1 cellular context compared by ENCODE assay signal in the genomic region with DNA sequence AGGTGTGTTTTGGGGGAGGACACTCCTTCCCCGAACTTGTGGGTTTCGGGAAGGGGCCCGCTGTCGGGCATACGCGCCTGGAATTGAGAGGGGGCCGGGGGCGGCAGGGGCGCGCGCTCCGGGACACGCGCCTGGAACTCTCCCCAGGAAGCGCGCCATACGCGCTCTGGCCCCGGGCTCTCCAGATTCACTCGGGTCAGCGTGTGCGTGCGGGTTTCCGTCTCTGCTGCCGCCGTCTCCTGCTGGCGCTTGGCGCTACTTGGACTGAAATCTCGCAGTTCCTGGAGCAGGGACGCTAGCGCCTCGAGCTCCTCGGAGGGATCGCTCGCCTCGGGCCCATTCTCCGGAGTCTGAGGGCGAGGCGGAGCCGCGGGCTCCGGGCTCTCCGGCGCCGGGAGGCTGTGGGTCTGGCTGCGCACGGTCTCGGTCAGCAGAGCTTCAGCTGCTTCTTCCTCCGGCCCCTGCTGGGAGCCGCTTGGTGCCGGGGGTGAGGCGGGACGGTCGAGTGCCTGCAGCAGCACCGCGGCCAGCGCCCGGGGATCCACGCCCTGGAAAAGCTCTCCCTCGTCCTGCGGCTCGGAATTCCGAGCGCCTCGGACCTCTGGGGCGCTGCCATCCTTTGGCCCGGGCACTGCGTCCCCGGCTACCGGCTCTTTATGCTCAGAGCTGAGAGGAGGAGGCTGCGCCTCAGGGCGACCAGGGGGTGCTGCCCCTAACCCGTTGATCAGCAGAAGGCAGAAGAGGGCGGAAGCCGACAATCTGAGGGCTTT.
A peak's percentile ranks its signal among the peaks of the same experiment; 100 is the strongest.
TF ChIP-seq lines count a peak whose summit lies in the region.

No MANE protein-coding gene starts in this region.

TF ChIP-seq in WTC11, 78 proteins besides CTCF, POLR2A, EP300 and RAD21 (continued from another document):
- TF ChIP-seq, protein P1, sequence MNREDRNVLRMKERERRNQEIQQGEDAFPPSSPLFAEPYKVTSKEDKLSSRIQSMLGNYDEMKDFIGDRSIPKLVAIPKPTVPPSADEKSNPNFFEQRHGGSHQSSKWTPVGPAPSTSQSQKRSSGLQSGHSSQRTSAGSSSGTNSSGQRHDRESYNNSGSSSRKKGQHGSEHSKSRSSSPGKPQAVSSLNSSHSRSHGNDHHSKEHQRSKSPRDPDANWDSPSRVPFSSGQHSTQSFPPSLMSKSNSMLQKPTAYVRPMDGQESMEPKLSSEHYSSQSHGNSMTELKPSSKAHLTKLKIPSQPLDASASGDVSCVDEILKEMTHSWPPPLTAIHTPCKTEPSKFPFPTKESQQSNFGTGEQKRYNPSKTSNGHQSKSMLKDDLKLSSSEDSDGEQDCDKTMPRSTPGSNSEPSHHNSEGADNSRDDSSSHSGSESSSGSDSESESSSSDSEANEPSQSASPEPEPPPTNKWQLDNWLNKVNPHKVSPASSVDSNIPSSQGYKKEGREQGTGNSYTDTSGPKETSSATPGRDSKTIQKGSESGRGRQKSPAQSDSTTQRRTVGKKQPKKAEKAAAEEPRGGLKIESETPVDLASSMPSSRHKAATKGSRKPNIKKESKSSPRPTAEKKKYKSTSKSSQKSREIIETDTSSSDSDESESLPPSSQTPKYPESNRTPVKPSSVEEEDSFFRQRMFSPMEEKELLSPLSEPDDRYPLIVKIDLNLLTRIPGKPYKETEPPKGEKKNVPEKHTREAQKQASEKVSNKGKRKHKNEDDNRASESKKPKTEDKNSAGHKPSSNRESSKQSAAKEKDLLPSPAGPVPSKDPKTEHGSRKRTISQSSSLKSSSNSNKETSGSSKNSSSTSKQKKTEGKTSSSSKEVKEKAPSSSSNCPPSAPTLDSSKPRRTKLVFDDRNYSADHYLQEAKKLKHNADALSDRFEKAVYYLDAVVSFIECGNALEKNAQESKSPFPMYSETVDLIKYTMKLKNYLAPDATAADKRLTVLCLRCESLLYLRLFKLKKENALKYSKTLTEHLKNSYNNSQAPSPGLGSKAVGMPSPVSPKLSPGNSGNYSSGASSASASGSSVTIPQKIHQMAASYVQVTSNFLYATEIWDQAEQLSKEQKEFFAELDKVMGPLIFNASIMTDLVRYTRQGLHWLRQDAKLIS (CRISPR knock-in tag; IDR thresholded peaks at IDR 0.05; ENCODE audit: borderline replicate concordance), result no peak
- TF ChIP-seq MXD4 (CRISPR knock-in tag; IDR thresholded peaks at IDR 0.05; ENCODE audit: borderline replicate concordance) (no peak), ZNF416 (CRISPR knock-in tag; IDR thresholded peaks at IDR 0.05) (no peak), ETV6 (CRISPR knock-in tag; IDR thresholded peaks at IDR 0.05) (peak; percentile 67; the same call in 1 of the 2 replicates), ZNF138 (CRISPR knock-in tag; conservative IDR thresholded peaks at IDR 0.05) (0 out of 2 replicates have a peak, but pooled peaks have one; percentile 13), ESRRA (CRISPR knock-in tag; IDR thresholded peaks at IDR 0.05; ENCODE audit: borderline replicate concordance) (peak; percentile 71; the same call in 1 of the 2 replicates), ZBTB21 (CRISPR knock-in tag; IDR thresholded peaks at IDR 0.05; ENCODE audit: borderline replicate concordance) (0 out of 2 replicates have a peak, but pooled peaks have one; percentile 37), JUN (CRISPR knock-in tag; IDR thresholded peaks at IDR 0.05) (peak; percentile 81; the same call in 1 of the 2 replicates), IRF2 (CRISPR knock-in tag; IDR thresholded peaks at IDR 0.05; ENCODE audit: borderline replicate concordance, low read depth) (no peak), ZNF121 (CRISPR knock-in tag; IDR thresholded peaks at IDR 0.05) (no peak), ZNF263 (CRISPR knock-in tag; IDR thresholded peaks at IDR 0.05; ENCODE audit: low read depth) (peak; percentile 31; the same call in 1 of the 2 replicates), TEAD4 (CRISPR knock-in tag; IDR thresholded peaks at IDR 0.05) (0 out of 2 replicates have a peak, but pooled peaks have one; percentile 35), ZNF219 (CRISPR knock-in tag; IDR thresholded peaks at IDR 0.05; ENCODE audit: borderline replicate concordance) (0 out of 2 replicates have a peak, but pooled peaks have one; percentile 35), TEAD1 (CRISPR knock-in tag; IDR thresholded peaks at IDR 0.05) (peak; percentile 78), TP53 (CRISPR knock-in tag; IDR thresholded peaks at IDR 0.05) (peak; percentile 85; the same call in 1 of the 2 replicates)
- TF ChIP-seq, protein P2, sequence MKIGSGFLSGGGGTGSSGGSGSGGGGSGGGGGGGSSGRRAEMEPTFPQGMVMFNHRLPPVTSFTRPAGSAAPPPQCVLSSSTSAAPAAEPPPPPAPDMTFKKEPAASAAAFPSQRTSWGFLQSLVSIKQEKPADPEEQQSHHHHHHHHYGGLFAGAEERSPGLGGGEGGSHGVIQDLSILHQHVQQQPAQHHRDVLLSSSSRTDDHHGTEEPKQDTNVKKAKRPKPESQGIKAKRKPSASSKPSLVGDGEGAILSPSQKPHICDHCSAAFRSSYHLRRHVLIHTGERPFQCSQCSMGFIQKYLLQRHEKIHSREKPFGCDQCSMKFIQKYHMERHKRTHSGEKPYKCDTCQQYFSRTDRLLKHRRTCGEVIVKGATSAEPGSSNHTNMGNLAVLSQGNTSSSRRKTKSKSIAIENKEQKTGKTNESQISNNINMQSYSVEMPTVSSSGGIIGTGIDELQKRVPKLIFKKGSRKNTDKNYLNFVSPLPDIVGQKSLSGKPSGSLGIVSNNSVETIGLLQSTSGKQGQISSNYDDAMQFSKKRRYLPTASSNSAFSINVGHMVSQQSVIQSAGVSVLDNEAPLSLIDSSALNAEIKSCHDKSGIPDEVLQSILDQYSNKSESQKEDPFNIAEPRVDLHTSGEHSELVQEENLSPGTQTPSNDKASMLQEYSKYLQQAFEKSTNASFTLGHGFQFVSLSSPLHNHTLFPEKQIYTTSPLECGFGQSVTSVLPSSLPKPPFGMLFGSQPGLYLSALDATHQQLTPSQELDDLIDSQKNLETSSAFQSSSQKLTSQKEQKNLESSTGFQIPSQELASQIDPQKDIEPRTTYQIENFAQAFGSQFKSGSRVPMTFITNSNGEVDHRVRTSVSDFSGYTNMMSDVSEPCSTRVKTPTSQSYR (CRISPR knock-in tag; IDR thresholded peaks at IDR 0.05), result no peak
- TF ChIP-seq, protein P3, sequence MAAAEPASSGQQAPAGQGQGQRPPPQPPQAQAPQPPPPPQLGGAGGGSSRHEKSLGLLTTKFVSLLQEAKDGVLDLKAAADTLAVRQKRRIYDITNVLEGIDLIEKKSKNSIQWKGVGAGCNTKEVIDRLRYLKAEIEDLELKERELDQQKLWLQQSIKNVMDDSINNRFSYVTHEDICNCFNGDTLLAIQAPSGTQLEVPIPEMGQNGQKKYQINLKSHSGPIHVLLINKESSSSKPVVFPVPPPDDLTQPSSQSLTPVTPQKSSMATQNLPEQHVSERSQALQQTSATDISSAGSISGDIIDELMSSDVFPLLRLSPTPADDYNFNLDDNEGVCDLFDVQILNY (CRISPR knock-in tag; IDR thresholded peaks at IDR 0.05), result no peak; the same call in 1 of the 2 replicates
- TF ChIP-seq, protein P4, sequence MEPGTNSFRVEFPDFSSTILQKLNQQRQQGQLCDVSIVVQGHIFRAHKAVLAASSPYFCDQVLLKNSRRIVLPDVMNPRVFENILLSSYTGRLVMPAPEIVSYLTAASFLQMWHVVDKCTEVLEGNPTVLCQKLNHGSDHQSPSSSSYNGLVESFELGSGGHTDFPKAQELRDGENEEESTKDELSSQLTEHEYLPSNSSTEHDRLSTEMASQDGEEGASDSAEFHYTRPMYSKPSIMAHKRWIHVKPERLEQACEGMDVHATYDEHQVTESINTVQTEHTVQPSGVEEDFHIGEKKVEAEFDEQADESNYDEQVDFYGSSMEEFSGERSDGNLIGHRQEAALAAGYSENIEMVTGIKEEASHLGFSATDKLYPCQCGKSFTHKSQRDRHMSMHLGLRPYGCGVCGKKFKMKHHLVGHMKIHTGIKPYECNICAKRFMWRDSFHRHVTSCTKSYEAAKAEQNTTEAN (CRISPR knock-in tag; IDR thresholded peaks at IDR 0.05), result no peak
- TF ChIP-seq, protein P5, sequence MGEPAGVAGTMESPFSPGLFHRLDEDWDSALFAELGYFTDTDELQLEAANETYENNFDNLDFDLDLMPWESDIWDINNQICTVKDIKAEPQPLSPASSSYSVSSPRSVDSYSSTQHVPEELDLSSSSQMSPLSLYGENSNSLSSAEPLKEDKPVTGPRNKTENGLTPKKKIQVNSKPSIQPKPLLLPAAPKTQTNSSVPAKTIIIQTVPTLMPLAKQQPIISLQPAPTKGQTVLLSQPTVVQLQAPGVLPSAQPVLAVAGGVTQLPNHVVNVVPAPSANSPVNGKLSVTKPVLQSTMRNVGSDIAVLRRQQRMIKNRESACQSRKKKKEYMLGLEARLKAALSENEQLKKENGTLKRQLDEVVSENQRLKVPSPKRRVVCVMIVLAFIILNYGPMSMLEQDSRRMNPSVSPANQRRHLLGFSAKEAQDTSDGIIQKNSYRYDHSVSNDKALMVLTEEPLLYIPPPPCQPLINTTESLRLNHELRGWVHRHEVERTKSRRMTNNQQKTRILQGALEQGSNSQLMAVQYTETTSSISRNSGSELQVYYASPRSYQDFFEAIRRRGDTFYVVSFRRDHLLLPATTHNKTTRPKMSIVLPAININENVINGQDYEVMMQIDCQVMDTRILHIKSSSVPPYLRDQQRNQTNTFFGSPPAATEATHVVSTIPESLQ (CRISPR knock-in tag; IDR thresholded peaks at IDR 0.05), result no peak
- TF ChIP-seq, protein P6, sequence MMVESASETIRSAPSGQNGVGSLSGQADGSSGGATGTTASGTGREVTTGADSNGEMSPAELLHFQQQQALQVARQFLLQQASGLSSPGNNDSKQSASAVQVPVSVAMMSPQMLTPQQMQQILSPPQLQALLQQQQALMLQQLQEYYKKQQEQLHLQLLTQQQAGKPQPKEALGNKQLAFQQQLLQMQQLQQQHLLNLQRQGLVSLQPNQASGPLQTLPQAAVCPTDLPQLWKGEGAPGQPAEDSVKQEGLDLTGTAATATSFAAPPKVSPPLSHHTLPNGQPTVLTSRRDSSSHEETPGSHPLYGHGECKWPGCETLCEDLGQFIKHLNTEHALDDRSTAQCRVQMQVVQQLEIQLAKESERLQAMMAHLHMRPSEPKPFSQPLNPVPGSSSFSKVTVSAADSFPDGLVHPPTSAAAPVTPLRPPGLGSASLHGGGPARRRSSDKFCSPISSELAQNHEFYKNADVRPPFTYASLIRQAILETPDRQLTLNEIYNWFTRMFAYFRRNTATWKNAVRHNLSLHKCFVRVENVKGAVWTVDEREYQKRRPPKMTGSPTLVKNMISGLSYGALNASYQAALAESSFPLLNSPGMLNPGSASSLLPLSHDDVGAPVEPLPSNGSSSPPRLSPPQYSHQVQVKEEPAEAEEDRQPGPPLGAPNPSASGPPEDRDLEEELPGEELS (CRISPR knock-in tag; IDR thresholded peaks at IDR 0.05), result peak; percentile 78; the same call in 1 of the 2 replicates
- TF ChIP-seq, protein P7, sequence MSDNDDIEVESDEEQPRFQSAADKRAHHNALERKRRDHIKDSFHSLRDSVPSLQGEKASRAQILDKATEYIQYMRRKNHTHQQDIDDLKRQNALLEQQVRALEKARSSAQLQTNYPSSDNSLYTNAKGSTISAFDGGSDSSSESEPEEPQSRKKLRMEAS (CRISPR knock-in tag; IDR thresholded peaks at IDR 0.05), result peak; percentile 19; the same call in 1 of the 2 replicates
- TF ChIP-seq, protein P8, sequence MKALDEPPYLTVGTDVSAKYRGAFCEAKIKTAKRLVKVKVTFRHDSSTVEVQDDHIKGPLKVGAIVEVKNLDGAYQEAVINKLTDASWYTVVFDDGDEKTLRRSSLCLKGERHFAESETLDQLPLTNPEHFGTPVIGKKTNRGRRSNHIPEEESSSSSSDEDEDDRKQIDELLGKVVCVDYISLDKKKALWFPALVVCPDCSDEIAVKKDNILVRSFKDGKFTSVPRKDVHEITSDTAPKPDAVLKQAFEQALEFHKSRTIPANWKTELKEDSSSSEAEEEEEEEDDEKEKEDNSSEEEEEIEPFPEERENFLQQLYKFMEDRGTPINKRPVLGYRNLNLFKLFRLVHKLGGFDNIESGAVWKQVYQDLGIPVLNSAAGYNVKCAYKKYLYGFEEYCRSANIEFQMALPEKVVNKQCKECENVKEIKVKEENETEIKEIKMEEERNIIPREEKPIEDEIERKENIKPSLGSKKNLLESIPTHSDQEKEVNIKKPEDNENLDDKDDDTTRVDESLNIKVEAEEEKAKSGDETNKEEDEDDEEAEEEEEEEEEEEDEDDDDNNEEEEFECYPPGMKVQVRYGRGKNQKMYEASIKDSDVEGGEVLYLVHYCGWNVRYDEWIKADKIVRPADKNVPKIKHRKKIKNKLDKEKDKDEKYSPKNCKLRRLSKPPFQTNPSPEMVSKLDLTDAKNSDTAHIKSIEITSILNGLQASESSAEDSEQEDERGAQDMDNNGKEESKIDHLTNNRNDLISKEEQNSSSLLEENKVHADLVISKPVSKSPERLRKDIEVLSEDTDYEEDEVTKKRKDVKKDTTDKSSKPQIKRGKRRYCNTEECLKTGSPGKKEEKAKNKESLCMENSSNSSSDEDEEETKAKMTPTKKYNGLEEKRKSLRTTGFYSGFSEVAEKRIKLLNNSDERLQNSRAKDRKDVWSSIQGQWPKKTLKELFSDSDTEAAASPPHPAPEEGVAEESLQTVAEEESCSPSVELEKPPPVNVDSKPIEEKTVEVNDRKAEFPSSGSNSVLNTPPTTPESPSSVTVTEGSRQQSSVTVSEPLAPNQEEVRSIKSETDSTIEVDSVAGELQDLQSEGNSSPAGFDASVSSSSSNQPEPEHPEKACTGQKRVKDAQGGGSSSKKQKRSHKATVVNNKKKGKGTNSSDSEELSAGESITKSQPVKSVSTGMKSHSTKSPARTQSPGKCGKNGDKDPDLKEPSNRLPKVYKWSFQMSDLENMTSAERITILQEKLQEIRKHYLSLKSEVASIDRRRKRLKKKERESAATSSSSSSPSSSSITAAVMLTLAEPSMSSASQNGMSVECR (CRISPR knock-in tag; IDR thresholded peaks at IDR 0.05; ENCODE audit: borderline replicate concordance), result peak; percentile 95
- TF ChIP-seq, protein P9, sequence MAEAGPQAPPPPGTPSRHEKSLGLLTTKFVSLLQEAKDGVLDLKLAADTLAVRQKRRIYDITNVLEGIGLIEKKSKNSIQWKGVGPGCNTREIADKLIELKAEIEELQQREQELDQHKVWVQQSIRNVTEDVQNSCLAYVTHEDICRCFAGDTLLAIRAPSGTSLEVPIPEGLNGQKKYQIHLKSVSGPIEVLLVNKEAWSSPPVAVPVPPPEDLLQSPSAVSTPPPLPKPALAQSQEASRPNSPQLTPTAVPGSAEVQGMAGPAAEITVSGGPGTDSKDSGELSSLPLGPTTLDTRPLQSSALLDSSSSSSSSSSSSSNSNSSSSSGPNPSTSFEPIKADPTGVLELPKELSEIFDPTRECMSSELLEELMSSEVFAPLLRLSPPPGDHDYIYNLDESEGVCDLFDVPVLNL (CRISPR knock-in tag; IDR thresholded peaks at IDR 0.05; ENCODE audit: borderline replicate concordance, low read depth), result no peak
- TF ChIP-seq, protein P10, sequence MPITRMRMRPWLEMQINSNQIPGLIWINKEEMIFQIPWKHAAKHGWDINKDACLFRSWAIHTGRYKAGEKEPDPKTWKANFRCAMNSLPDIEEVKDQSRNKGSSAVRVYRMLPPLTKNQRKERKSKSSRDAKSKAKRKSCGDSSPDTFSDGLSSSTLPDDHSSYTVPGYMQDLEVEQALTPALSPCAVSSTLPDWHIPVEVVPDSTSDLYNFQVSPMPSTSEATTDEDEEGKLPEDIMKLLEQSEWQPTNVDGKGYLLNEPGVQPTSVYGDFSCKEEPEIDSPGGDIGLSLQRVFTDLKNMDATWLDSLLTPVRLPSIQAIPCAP (CRISPR knock-in tag; IDR thresholded peaks at IDR 0.05), result peak; percentile 64; the same call in 1 of the 2 replicates
- TF ChIP-seq, protein P11, sequence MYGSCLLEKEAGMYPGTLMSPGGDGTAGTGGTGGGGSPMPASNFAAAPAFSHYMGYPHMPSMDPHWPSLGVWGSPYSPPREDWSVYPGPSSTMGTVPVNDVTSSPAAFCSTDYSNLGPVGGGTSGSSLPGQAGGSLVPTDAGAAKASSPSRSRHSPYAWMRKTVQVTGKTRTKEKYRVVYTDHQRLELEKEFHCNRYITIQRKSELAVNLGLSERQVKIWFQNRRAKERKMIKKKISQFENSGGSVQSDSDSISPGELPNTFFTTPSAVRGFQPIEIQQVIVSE (CRISPR knock-in tag; IDR thresholded peaks at IDR 0.05; ENCODE audit: borderline replicate concordance), result no peak
